Comparison of ENCODE assay signal across 1 cellular context in the genomic region with DNA sequence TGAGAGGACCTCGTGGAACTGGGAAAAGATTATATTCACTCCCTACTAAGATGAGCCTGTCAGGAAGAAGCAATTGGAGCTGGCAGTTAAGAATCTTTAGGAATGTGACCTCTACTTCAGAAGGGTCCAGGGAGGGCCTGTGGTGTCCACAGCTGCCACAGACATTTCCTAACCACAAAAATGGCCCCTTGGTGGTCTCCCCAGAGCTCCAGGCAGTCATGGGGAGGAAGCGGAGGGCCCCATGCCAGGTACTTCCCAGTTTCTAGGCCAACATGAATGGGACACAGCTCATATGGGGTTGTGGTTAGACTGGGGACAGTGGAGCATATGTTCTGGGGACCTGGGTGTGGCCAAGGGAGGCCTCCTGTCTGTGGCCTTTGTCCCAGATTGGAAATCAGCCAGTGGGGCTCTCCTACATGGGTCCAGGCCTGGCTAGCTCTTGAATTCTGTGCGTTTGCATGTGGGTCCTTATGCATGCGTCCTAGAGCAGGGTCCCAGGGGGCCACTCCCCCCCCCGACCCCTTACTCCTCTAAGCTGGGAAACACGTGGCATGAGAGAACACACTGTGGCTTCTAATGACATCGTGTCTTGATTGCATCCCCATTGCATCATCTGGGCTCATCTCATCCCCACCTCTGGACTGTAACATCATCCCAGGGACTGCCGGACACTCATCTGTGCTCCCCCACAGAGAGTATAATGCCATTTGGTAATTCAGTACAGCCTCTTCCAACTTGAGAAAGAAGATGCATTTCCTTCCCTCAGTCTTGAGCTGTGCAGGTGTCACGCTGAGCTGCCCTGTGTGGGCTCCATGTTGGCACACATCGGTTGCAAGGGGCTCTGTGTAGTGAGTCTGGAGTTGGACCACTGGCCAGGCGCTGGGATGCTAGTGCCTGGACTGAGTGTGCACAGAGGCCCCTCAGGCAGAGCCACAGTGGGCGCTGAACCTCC.
TF ChIP-seq lines count a peak whose summit lies in the region.

No MANE protein-coding gene starts in this region.

TF ChIP-seq in liver, 16 proteins besides CTCF, POLR2A, EP300 and RAD21 (continued from another document):
- TF ChIP-seq, protein P1, sequence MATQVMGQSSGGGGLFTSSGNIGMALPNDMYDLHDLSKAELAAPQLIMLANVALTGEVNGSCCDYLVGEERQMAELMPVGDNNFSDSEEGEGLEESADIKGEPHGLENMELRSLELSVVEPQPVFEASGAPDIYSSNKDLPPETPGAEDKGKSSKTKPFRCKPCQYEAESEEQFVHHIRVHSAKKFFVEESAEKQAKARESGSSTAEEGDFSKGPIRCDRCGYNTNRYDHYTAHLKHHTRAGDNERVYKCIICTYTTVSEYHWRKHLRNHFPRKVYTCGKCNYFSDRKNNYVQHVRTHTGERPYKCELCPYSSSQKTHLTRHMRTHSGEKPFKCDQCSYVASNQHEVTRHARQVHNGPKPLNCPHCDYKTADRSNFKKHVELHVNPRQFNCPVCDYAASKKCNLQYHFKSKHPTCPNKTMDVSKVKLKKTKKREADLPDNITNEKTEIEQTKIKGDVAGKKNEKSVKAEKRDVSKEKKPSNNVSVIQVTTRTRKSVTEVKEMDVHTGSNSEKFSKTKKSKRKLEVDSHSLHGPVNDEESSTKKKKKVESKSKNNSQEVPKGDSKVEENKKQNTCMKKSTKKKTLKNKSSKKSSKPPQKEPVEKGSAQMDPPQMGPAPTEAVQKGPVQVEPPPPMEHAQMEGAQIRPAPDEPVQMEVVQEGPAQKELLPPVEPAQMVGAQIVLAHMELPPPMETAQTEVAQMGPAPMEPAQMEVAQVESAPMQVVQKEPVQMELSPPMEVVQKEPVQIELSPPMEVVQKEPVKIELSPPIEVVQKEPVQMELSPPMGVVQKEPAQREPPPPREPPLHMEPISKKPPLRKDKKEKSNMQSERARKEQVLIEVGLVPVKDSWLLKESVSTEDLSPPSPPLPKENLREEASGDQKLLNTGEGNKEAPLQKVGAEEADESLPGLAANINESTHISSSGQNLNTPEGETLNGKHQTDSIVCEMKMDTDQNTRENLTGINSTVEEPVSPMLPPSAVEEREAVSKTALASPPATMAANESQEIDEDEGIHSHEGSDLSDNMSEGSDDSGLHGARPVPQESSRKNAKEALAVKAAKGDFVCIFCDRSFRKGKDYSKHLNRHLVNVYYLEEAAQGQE (IDR thresholded peaks at IDR 0.05) = peak; percentile 30
TF ChIP-seq in liver: peak in this region for 7.
